12 cellular contexts compared by ENCODE assay signal in genomic region chr4:168451331-168451730, GRCh38. TPM values are rescaled to one million over a fixed set of nuclear protein-coding genes. Genes with fewer than 3 reads are reported as not detected.
A peak's percentile ranks its signal among the peaks of the same experiment; 100 is the strongest.
DNase-seq lines count a peak whose midpoint lies in the region; ATAC-seq and TF ChIP-seq lines count a peak whose summit lies in the region.
"Had no signal": no experiment of that assay in that cellular context is flagged by ENCODE, and none has a peak within 500 bp of the region (broad histone marks: within the 10 kb centered on the region; RNA-seq: fewer than 3 reads in every experiment).

No MANE protein-coding gene starts in this region.

- H3K9me3 Mint-ChIP-seq in activated CD4-positive, alpha-beta T cell treated with anti-CD3 and anti-CD28 coated beads, Interleukin-2, amount 10 ng/mL, durations not matched to agents 24 days and 14 days, result peaks cover 11% of the 10 kb centered on the region
- H3K9me3 Mint-ChIP-seq in activated T-helper 17 cell treated with anti-CD3 and anti-CD28 coated beads, Interleukin-2, amount 50 U/mL, for 72 hours, result no peaks in the 10 kb centered on the region
- H3K9me3 Mint-ChIP-seq in stimulated activated naive B cell treated with anti-CD40 and anti-IgM and Interleukin-4, amounts not matched to agents 10 μg/mL and 1 μg/mL and 100 μg/mL, for 72 hours, result peaks cover 0 to 3% of the 10 kb centered on the region in 2 donors

- H3K79me2 ChIP-seq in MM.1S (ENCODE audit: low read length), result no peaks in the 10 kb centered on the region
- H3K79me2 ChIP-seq: hepatocyte had no signal

- intact Hi-C loops in activated CD4-positive, alpha-beta T cell treated with anti-CD3 and anti-CD28 coated beads, Interleukin-2, amount 10 ng/mL, durations not matched to agents 24 days and 14 days (cut with micrococcal nuclease), result loop anchor here (2.0 to 5.0 kb wide), 2 partner anchors 36 to 59 kb away; no protein-coding TSS in a partner anchor

- H3K36me3 Mint-ChIP-seq in activated CD4-positive, alpha-beta T cell treated with anti-CD3 and anti-CD28 coated beads, Interleukin-2, amount 10 ng/mL, durations not matched to agents 24 days and 14 days (ENCODE audit: low read depth), result peaks cover 68% of the 10 kb centered on the region
- peaks cover 71% of the 10 kb centered on the region for H3K36me3 Mint-ChIP-seq in activated T-helper 17 cell treated with anti-CD3 and anti-CD28 coated beads, Interleukin-2, amount 50 U/mL, for 72 hours (ENCODE audit: low read depth)
- H3K36me3 Mint-ChIP-seq in stimulated activated naive B cell treated with anti-CD40 and anti-IgM and Interleukin-4, amounts not matched to agents 10 μg/mL and 1 μg/mL and 100 μg/mL, for 72 hours, result peaks cover 15 to 21% of the 10 kb centered on the region in 2 donors

- H3K27me3 ChIP-seq in MM.1S (replicated peaks; ENCODE audit: insufficient read depth, low read length), result no peaks in the 10 kb centered on the region
- H3K27me3 ChIP-seq: hepatocyte, upper lobe of left lung had no signal

- no peak overlapping the region for H3K4me2 ChIP-seq in MM.1S (ENCODE audit: low read depth, low read length)
- H3K4me2 ChIP-seq: hepatocyte had no signal

- H3K9me2 ChIP-seq in MM.1S (replicated peaks; ENCODE audit: insufficient read depth, low read length), result no peaks in the 10 kb centered on the region

- H3K36me3 ChIP-seq in MM.1S (replicated peaks; ENCODE audit: insufficient read depth, low read length), result no peaks in the 10 kb centered on the region

- ATAC-seq in HG03045 (IDR thresholded peaks at IDR 0.05; ENCODE audit: unreplicated experiment), result peak; percentile 26
- ATAC-seq in activated T-helper 17 cell treated with anti-CD3 and anti-CD28 coated beads, Interleukin-2, amount 50 U/mL, for 72 hours (replicated peaks), result peak; percentile 65
- peak; percentile 61 to 71 for ATAC-seq in stimulated activated naive B cell treated with anti-CD40 and anti-IgM and Interleukin-4, amounts not matched to agents 10 μg/mL and 1 μg/mL and 100 μg/mL, for 72 hours (replicated peaks)

- H3K4me1 Mint-ChIP-seq in activated CD4-positive, alpha-beta T cell treated with anti-CD3 and anti-CD28 coated beads, Interleukin-2, amount 10 ng/mL, durations not matched to agents 24 days and 14 days, result peaks cover 25% of the 10 kb centered on the region
- H3K4me1 Mint-ChIP-seq in activated T-helper 17 cell treated with anti-CD3 and anti-CD28 coated beads, Interleukin-2, amount 50 U/mL, for 72 hours, result peaks cover 13% of the 10 kb centered on the region
- H3K4me1 Mint-ChIP-seq in stimulated activated naive B cell treated with anti-CD40 and anti-IgM and Interleukin-4, amounts not matched to agents 10 μg/mL and 1 μg/mL and 100 μg/mL, for 72 hours, result peaks cover 6 to 11% of the 10 kb centered on the region in 2 donors

- no peak overlapping the region for H3K9ac ChIP-seq in MM.1S (ENCODE audit: low read length)

- H4K20me1 ChIP-seq in MM.1S (ENCODE audit: insufficient read depth, low read length), result no peaks in the 10 kb centered on the region

- H3K27me3 Mint-ChIP-seq in activated CD4-positive, alpha-beta T cell treated with anti-CD3 and anti-CD28 coated beads, Interleukin-2, amount 10 ng/mL, durations not matched to agents 24 days and 14 days, result no peaks in the 10 kb centered on the region
- no peaks in the 10 kb centered on the region for H3K27me3 Mint-ChIP-seq in activated T-helper 17 cell treated with anti-CD3 and anti-CD28 coated beads, Interleukin-2, amount 50 U/mL, for 72 hours
- H3K27me3 Mint-ChIP-seq in stimulated activated naive B cell treated with anti-CD40 and anti-IgM and Interleukin-4, amounts not matched to agents 10 μg/mL and 1 μg/mL and 100 μg/mL, for 72 hours, result no peaks in the 10 kb centered on the region

- no peak overlapping the region for H3K4me3 ChIP-seq in MM.1S (ENCODE audit: low read length)
- H3K4me3 ChIP-seq: hepatocyte, upper lobe of left lung had no signal

- no peak for DNase-seq in activated CD4-positive, alpha-beta T cell treated with anti-CD3 and anti-CD28 coated beads, Interleukin-2, amount 10 ng/mL, durations not matched to agents 24 days and 14 days
- DNase-seq in activated CD4-positive, alpha-beta T cell treated with anti-CD3 and anti-CD28 coated beads for 1 hour, result no peak
- no peak for DNase-seq in stimulated activated naive B cell treated with anti-CD40 and anti-IgM and Interleukin-4, amounts not matched to agents 10 μg/mL and 1 μg/mL and 100 μg/mL, for 72 hours
- DNase-seq in MM.1S (no peak), NCI-H2227 treated with DMSO at 0.1 percent for 48 hours (lab: John Stamatoyannopoulos, UW) (no peak), SHP77 treated with DMSO at 0.1 percent for 48 hours (lab: John Stamatoyannopoulos, UW) (no peak)
- DNase-seq: H7, Kasumi-1, upper lobe of left lung had no signal

- peak overlapping the region; percentile 51 for H3K27ac Mint-ChIP-seq in activated CD4-positive, alpha-beta T cell treated with anti-CD3 and anti-CD28 coated beads, Interleukin-2, amount 10 ng/mL, durations not matched to agents 24 days and 14 days
- H3K27ac Mint-ChIP-seq in activated T-helper 17 cell treated with anti-CD3 and anti-CD28 coated beads, Interleukin-2, amount 50 U/mL, for 72 hours, result peak overlapping the region; percentile 41
- peak overlapping the region; percentile 0 for H3K27ac Mint-ChIP-seq in stimulated activated naive B cell treated with anti-CD40 and anti-IgM and Interleukin-4, amounts not matched to agents 10 μg/mL and 1 μg/mL and 100 μg/mL, for 72 hours

- H3K9me3 ChIP-seq in MM.1S (replicated peaks; ENCODE audit: insufficient read depth, low read length), result no peaks in the 10 kb centered on the region; the same call in 1 of the 2 replicates
- H3K9me3 ChIP-seq: upper lobe of left lung had no signal

- H2AFZ ChIP-seq in MM.1S (ENCODE audit: low read length), result no peak overlapping the region
- H2AFZ ChIP-seq: hepatocyte had no signal

- TF ChIP-seq CTCF in MM.1S (IDR thresholded peaks at IDR 0.05; ENCODE audit: low read length), result no peak

- no peak overlapping the region for H3K27ac ChIP-seq in MM.1S (ENCODE audit: low read length)
- H3K27ac ChIP-seq: hepatocyte had no signal

- H3K4me3 Mint-ChIP-seq in activated CD4-positive, alpha-beta T cell treated with anti-CD3 and anti-CD28 coated beads, Interleukin-2, amount 10 ng/mL, durations not matched to agents 24 days and 14 days, result no peak overlapping the region
- H3K4me3 Mint-ChIP-seq in activated T-helper 17 cell treated with anti-CD3 and anti-CD28 coated beads, Interleukin-2, amount 50 U/mL, for 72 hours, result peak overlapping the region; percentile 40
- H3K4me3 Mint-ChIP-seq in stimulated activated naive B cell treated with anti-CD40 and anti-IgM and Interleukin-4, amounts not matched to agents 10 μg/mL and 1 μg/mL and 100 μg/mL, for 72 hours, result no peak overlapping the region

- no peaks in the 10 kb centered on the region for H3F3A ChIP-seq in MM.1S (ENCODE audit: insufficient read depth, low read length)

- H3K4me1 ChIP-seq in MM.1S (ENCODE audit: low read length), result no peaks in the 10 kb centered on the region

RNA-seq across cellular contexts. Expression of gene DDX60L, which starts 29.0 kb away (rescaled TPM):
- total RNA-seq in activated CD4-positive, alpha-beta T cell treated with anti-CD3 and anti-CD28 coated beads, Interleukin-2, amount 10 ng/mL, durations not matched to agents 24 days and 14 days, result 4.8 and 5.3 TPM in 2 replicates
- total RNA-seq in activated T-helper 17 cell treated with anti-CD3 and anti-CD28 coated beads, Interleukin-2, amount 50 U/mL, for 72 hours, result 1 to 10 TPM; 4.4 to 8.2 TPM

RNA-seq across cellular contexts. Expression of gene PALLD, which starts 45.5 kb away (rescaled TPM):
- 34.3 and 37.9 TPM in 2 replicates for total RNA-seq in activated CD4-positive, alpha-beta T cell treated with anti-CD3 and anti-CD28 coated beads, Interleukin-2, amount 10 ng/mL, durations not matched to agents 24 days and 14 days
- total RNA-seq in activated T-helper 17 cell treated with anti-CD3 and anti-CD28 coated beads, Interleukin-2, amount 50 U/mL, for 72 hours, result 10 to 100 TPM; 11.3 to 49.1 TPM

Comparison
In these comparisons a context has a peak if more than half of its experiments do, and no peak if none do; other contexts are left out.
1. H3K27ac Mint-ChIP-seq: peak in every context shown above with its lines; median percentile 51 in activated CD4-positive, alpha-beta T cell treated with anti-CD3 and anti-CD28 coated beads, Interleukin-2, amount 10 ng/mL, durations not matched to agents 24 days and 14 days; 41 in activated T-helper 17 cell treated with anti-CD3 and anti-CD28 coated beads, Interleukin-2, amount 50 U/mL, for 72 hours; 0 in stimulated activated naive B cell treated with anti-CD40 and anti-IgM and Interleukin-4, amounts not matched to agents 10 μg/mL and 1 μg/mL and 100 μg/mL, for 72 hours.